Comparison of ENCODE assay signal across 10 cellular contexts in genomic region chr11:76161261-76161961, GRCh38.
DNase-seq lines count a peak whose midpoint lies in the region; ATAC-seq and TF ChIP-seq lines count a peak whose summit lies in the region.
"Had no signal": no experiment of that assay in that cellular context is flagged by ENCODE, and none has a peak within 500 bp of the region (broad histone marks: within the 10 kb centered on the region; RNA-seq: fewer than 3 reads in every experiment).

No MANE protein-coding gene starts in this region.

- H3K36me3 Mint-ChIP-seq in stimulated activated memory B cell treated with anti-CD40 and anti-IgM and Interleukin-4, amounts not matched to agents 10 μg/mL and 1 μg/mL and 100 μg/mL, for 72 hours: no peaks in the 10 kb centered on the region

- DNase-seq in NCI-H748 (lab: John Stamatoyannopoulos, UW; ENCODE audit: unreplicated experiment): peak; percentile 61
- DNase-seq in NCI-H748 treated with DMSO at 0.1 percent for 48 hours (lab: John Stamatoyannopoulos, UW): no peak
- DNase-seq in WERI-Rb-1: peak; percentile 78
- peak; percentile 56 for DNase-seq in hepatic stellate cell (ENCODE audit: low spot score)
- no peak for DNase-seq in putamen (ENCODE audit: low spot score)
- DNase-seq: activated naive CD4-positive, alpha-beta T cell treated with anti-CD3 and anti-CD28 coated beads, Interleukin-2, amount 50 U/mL, for 16 hours; NCI-H187 treated with DMSO at 0.1 percent for 48 hours had no signal

- no peaks in the 10 kb centered on the region for H3K9me3 ChIP-seq in WERI-Rb-1 (ENCODE audit: severe bottlenecking)

- H3K4me3 Mint-ChIP-seq in stimulated activated memory B cell treated with anti-CD40 and anti-IgM and Interleukin-4, amounts not matched to agents 10 μg/mL and 1 μg/mL and 100 μg/mL, for 72 hours: no peak overlapping the region

- ATAC-seq in stimulated activated memory B cell treated with anti-CD40 and anti-IgM and Interleukin-4, amounts not matched to agents 10 μg/mL and 1 μg/mL and 100 μg/mL, for 72 hours: peak; percentile 37
- ATAC-seq in HG02840 (IDR thresholded peaks at IDR 0.05; ENCODE audit: low FRiP score, unreplicated experiment): no peak
- ATAC-seq in HG03457 (IDR thresholded peaks at IDR 0.05; ENCODE audit: unreplicated experiment): no peak

- no peaks in the 10 kb centered on the region for H3K27me3 ChIP-seq in WERI-Rb-1 (ENCODE audit: insufficient read depth, low read depth, severe bottlenecking)

- H3K36me3 ChIP-seq in WERI-Rb-1: no peaks in the 10 kb centered on the region

- H3K27me3 Mint-ChIP-seq in stimulated activated memory B cell treated with anti-CD40 and anti-IgM and Interleukin-4, amounts not matched to agents 10 μg/mL and 1 μg/mL and 100 μg/mL, for 72 hours: peaks cover 43% of the 10 kb centered on the region

- H3K27ac Mint-ChIP-seq in stimulated activated memory B cell treated with anti-CD40 and anti-IgM and Interleukin-4, amounts not matched to agents 10 μg/mL and 1 μg/mL and 100 μg/mL, for 72 hours: peak overlapping the region; percentile 60

- H3K9me3 Mint-ChIP-seq in stimulated activated memory B cell treated with anti-CD40 and anti-IgM and Interleukin-4, amounts not matched to agents 10 μg/mL and 1 μg/mL and 100 μg/mL, for 72 hours: peaks cover 3% of the 10 kb centered on the region

- H3K4me1 Mint-ChIP-seq in stimulated activated memory B cell treated with anti-CD40 and anti-IgM and Interleukin-4, amounts not matched to agents 10 μg/mL and 1 μg/mL and 100 μg/mL, for 72 hours: peaks cover 14% of the 10 kb centered on the region

- no peak for TF ChIP-seq CTCF in WERI-Rb-1 (IDR thresholded peaks at IDR 0.05; ENCODE audit: low read depth, low read length)

- peak overlapping the region; percentile 26 for H3K4me3 ChIP-seq in WERI-Rb-1 (ENCODE audit: low read depth, low read length)

- H3K27ac ChIP-seq in WERI-Rb-1: peak overlapping the region; percentile 91

Comparison
In these comparisons a context has a peak if more than half of its experiments do, and no peak if none do; other contexts are left out.
1. DNase-seq: peak in NCI-H748 (single experiment), WERI-Rb-1 (single experiment) and hepatic stellate cell (single experiment); none in NCI-H748 treated with DMSO at 0.1 percent for 48 hours (single experiment) and putamen (single experiment).